Comparison of ENCODE assay signal across 8 cellular contexts in genomic region chr13:52862358-52863206, GRCh38. TPM values are rescaled to one million over a fixed set of nuclear protein-coding genes. Genes with fewer than 3 reads are reported as not detected.
A peak's percentile ranks its signal among the peaks of the same experiment; 100 is the strongest.
DNase-seq lines count a peak whose midpoint lies in the region; ATAC-seq and TF ChIP-seq lines count a peak whose summit lies in the region.
"Had no signal": no experiment of that assay in that cellular context is flagged by ENCODE, and none has a peak within 500 bp of the region (broad histone marks: within the 10 kb centered on the region; RNA-seq: fewer than 3 reads in every experiment).

No MANE protein-coding gene starts in this region.

- no peak overlapping the region for H3K27ac ChIP-seq in VCaP

- DNase-seq in EH (ENCODE audit: low read depth) (peak; percentile 10), lung microvascular endothelial cell (ENCODE audit: low read depth in 2 of 2) (peak; percentile 11 to 46), KG1 (lab: John Stamatoyannopoulos, UW) (no peak), SK-N-DZ (ENCODE audit: low spot score) (no peak)

- ATAC-seq in HG02759 (IDR thresholded peaks at IDR 0.05; ENCODE audit: unreplicated experiment) (peak; percentile 48), GM18858 (IDR thresholded peaks at IDR 0.05; ENCODE audit: unreplicated experiment) (no peak)

- peak; percentile 75 for TF ChIP-seq CTCF in VCaP (conservative IDR thresholded peaks at IDR 0.05)

RNA-seq across cellular contexts. Expression of gene PCDH8, which starts 14.1 kb away (rescaled TPM):
- total RNA-seq in lung microvascular endothelial cell, result under 0.01 TPM in 1 of 2 replicates, not detected in the other
- not detected in 2 replicates for polyA plus RNA-seq in SK-N-DZ (2014; cell fraction: cytosol; rRNA removed)
- not detected in 2 replicates for polyA plus RNA-seq in SK-N-DZ (2014; cell fraction: nucleus; rRNA removed)
- total RNA-seq: T-helper 1 cell treated with Interleukin-12 subunit alpha and Interleukin-12 subunit beta and Interleukin-4 antibody, amounts not matched to agents 30 ng/mL and 1 ng/mL, for 36 hours had no signal

Comparison
In these comparisons a context has a peak if more than half of its experiments do, and no peak if none do; other contexts are left out.
1. DNase-seq: peak in EH (single experiment) and lung microvascular endothelial cell (2 of 2); none in KG1 (single experiment) and SK-N-DZ (single experiment).